Comparison of ENCODE assay signal across 8 cellular contexts in genomic region chrX:12946838-12947544, GRCh38. TPM values are rescaled to one million over a fixed set of nuclear protein-coding genes. Genes with fewer than 3 reads are reported as not detected.
A peak's percentile ranks its signal among the peaks of the same experiment; 100 is the strongest.
DNase-seq lines count a peak whose midpoint lies in the region; ATAC-seq and TF ChIP-seq lines count a peak whose summit lies in the region.

No MANE protein-coding gene starts in this region.

- CTCF ChIA-PET in PC-3 (lab: Charles Lee): interaction anchor here (0.5 to 1.3 kb wide), 16 partner anchors 27 to 1088 kb away, joined by 3 to 13 read pairs (median 4); no protein-coding TSS in a partner anchor

- no peaks in the 10 kb centered on the region for H3K9me3 Mint-ChIP-seq in activated T-cell treated with anti-CD3 and anti-CD28 coated beads, Interleukin-2, amount 50 U/mL, for 72 hours
- peaks cover 7% of the 10 kb centered on the region for H3K9me3 Mint-ChIP-seq in nephron

- H4K20me1 ChIP-seq in PC-3 (ENCODE audit: low read length): no peaks in the 10 kb centered on the region

- no peaks in the 10 kb centered on the region for H3K79me2 ChIP-seq in PC-3 (ENCODE audit: low read length)

- no peaks in the 10 kb centered on the region for H3K36me3 ChIP-seq in PC-3 (ENCODE audit: low read depth, low read length)
- no peaks in the 10 kb centered on the region for H3K36me3 ChIP-seq in thymus (ENCODE audit: control insufficient read depth, insufficient read depth)

- POLR2A ChIA-PET in PC-3 (lab: Charles Lee; ENCODE audit: unreplicated experiment): interaction anchor here (0.6 kb wide), 1 partner anchor 22 kb away, joined by 3 read pairs; no protein-coding TSS in a partner anchor

- peaks cover 26% of the 10 kb centered on the region for H3K27me3 Mint-ChIP-seq in activated T-cell treated with anti-CD3 and anti-CD28 coated beads, Interleukin-2, amount 50 U/mL, for 72 hours (ENCODE audit: low read depth)
- no peaks in the 10 kb centered on the region for H3K27me3 Mint-ChIP-seq in nephron (ENCODE audit: low read depth)

- BruUV-seq in PC-3 (replicated peaks; lab: Mats Ljungman, UMichigan): TSS peak; percentile 99

- H3K9ac ChIP-seq in PC-3 (ENCODE audit: low read length): peak overlapping the region; percentile 72

- H3K4me2 ChIP-seq in PC-3 (ENCODE audit: low read length): peak overlapping the region; percentile 71

- in situ Hi-C loops in KBM-7 (cut with MboI; ENCODE audit: low pct_unique_long_range_greater_than_20kb, low sequenced_read_pairs): no loop called here

- H3K4me1 ChIP-seq in PC-3 (ENCODE audit: insufficient read depth, low read length) (peaks cover 25% of the 10 kb centered on the region), thymus (ENCODE audit: control insufficient read depth, insufficient read depth, low read length) (peaks cover 20% of the 10 kb centered on the region)

- WGBS in thymus: 42% methylated on average over 5 of the region's 5 CpGs

- peak; percentile 86 for ATAC-seq in PC-3
- ATAC-seq in activated T-cell treated with anti-CD3 and anti-CD28 coated beads, Interleukin-2, amount 50 U/mL, for 72 hours (replicated peaks in 1 of 2): peak; percentile 13 to 20
- ATAC-seq in GM18873 (IDR thresholded peaks at IDR 0.05; ENCODE audit: low FRiP score, unreplicated experiment): no peak

- intact Hi-C loops in PC-3 (cut with micrococcal nuclease): loop anchor here (1.0 to 5.0 kb wide), 3 partner anchors 28 to 541 kb away; partner anchors contain the start of gene TMSB4X

- peaks cover 61% of the 10 kb centered on the region for H3K4me1 Mint-ChIP-seq in activated T-cell treated with anti-CD3 and anti-CD28 coated beads, Interleukin-2, amount 50 U/mL, for 72 hours (ENCODE audit: low read depth)
- peaks cover 42% of the 10 kb centered on the region for H3K4me1 Mint-ChIP-seq in nephron

- H3K4me3 Mint-ChIP-seq in activated T-cell treated with anti-CD3 and anti-CD28 coated beads, Interleukin-2, amount 50 U/mL, for 72 hours: peak overlapping the region; percentile 58 to 90
- no peak overlapping the region for H3K4me3 Mint-ChIP-seq in nephron

- H3K27me3 ChIP-seq in PC-3 (ENCODE audit: low read length): no peaks in the 10 kb centered on the region
- no peaks in the 10 kb centered on the region for H3K27me3 ChIP-seq in thymus (ENCODE audit: control insufficient read depth, insufficient read depth)

- H3K27ac ChIP-seq in PC-3 (ENCODE audit: low read length) (peak overlapping the region; percentile 93), thymus (ENCODE audit: low read depth) (peak overlapping the region; percentile 65)

- H3K4me3 ChIP-seq in PC-3 (ENCODE audit: low read length) (peak overlapping the region; percentile 41), thymus (ENCODE audit: low read length) (no peak overlapping the region)

- peak overlapping the region; percentile 44 for H2AFZ ChIP-seq in PC-3 (ENCODE audit: low read length)

- H3K9me2 ChIP-seq in PC-3 (replicated peaks; ENCODE audit: low read length): no peaks in the 10 kb centered on the region

- DNase-seq in GM10266 (ENCODE audit: extremely low spot score) (peak; percentile 36), KBM-7 (peak; percentile 94), PC-3 (peak; percentile 93), fibroblast of peridontal ligament (ENCODE audit: extremely low read depth) (peak; percentile 88)
- peak; percentile 78 for DNase-seq in activated T-cell treated with anti-CD3 and anti-CD28 coated beads, Interleukin-2, amount 50 U/mL, for 72 hours

- H3K27ac Mint-ChIP-seq in activated T-cell treated with anti-CD3 and anti-CD28 coated beads, Interleukin-2, amount 50 U/mL, for 72 hours: peak overlapping the region; percentile 90
- peak overlapping the region; percentile 91 to 93 (median 92) for H3K27ac Mint-ChIP-seq in nephron

- no peaks in the 10 kb centered on the region for H3K36me3 Mint-ChIP-seq in activated T-cell treated with anti-CD3 and anti-CD28 coated beads, Interleukin-2, amount 50 U/mL, for 72 hours (ENCODE audit: insufficient read depth in 2 of 2)
- H3K36me3 Mint-ChIP-seq in nephron (ENCODE audit: low read depth): no peaks in the 10 kb centered on the region

- TF ChIP-seq CTCF in GM10266 (IDR thresholded peaks at IDR 0.05; ENCODE audit: control insufficient read depth, insufficient read depth, low read depth, missing control alignments) (peak; percentile 90), PC-3 (conservative IDR thresholded peaks at IDR 0.05; ENCODE audit: low read depth, low read length) (peak; percentile 99), nephron (IDR thresholded peaks at IDR 0.05; ENCODE audit: unreplicated experiment in 3 of 3) (peak; percentile 70 to 79 (median 76))

- no peaks in the 10 kb centered on the region for H3K9me3 ChIP-seq in PC-3 (ENCODE audit: low read length)
- no peaks in the 10 kb centered on the region for H3K9me3 ChIP-seq in thymus (ENCODE audit: control insufficient read depth)

- H3F3A ChIP-seq in PC-3 (ENCODE audit: low read length, unreplicated experiment): no peaks in the 10 kb centered on the region

RNA-seq across cellular contexts. Expression of gene TMSB4X, which starts 27.9 kb away (rescaled TPM):
- 1,640 and 2,159 TPM in 2 replicates for total RNA-seq in PC-3 (2014; rRNA removed)
- 1,000 to 10,000 TPM; 4,011 to 4,477 TPM for total RNA-seq in activated T-cell treated with anti-CD3 and anti-CD28 coated beads, Interleukin-2, amount 50 U/mL, for 72 hours
- 12,473 TPM for polyA plus RNA-seq in thymus

RNA-seq across cellular contexts. Expression of gene TLR8, which starts 40.6 kb away (rescaled TPM):
- not detected in 2 replicates for total RNA-seq in PC-3 (2014; rRNA removed)
- not detected for total RNA-seq in activated T-cell treated with anti-CD3 and anti-CD28 coated beads, Interleukin-2, amount 50 U/mL, for 72 hours
- polyA plus RNA-seq in thymus: 0.78 TPM

Comparison
In these comparisons a context has a peak if more than half of its experiments do, and no peak if none do; other contexts are left out.
1. DNase-seq: peak in every context shown above with its lines; median percentile 94 in KBM-7; 93 in PC-3; 88 in fibroblast of peridontal ligament; 78 in activated T-cell treated with anti-CD3 and anti-CD28 coated beads, Interleukin-2, amount 50 U/mL, for 72 hours; 36 in GM10266.
2. H3K4me3 Mint-ChIP-seq: peak in activated T-cell treated with anti-CD3 and anti-CD28 coated beads, Interleukin-2, amount 50 U/mL, for 72 hours (2 of 2); none in nephron (0 of 3).
3. Peak in every context shown above with its lines, with median percentiles within 50 percentile points of each other: CTCF ChIP-seq.